ENCODE assay signal across 14 cellular contexts in the genomic region with DNA sequence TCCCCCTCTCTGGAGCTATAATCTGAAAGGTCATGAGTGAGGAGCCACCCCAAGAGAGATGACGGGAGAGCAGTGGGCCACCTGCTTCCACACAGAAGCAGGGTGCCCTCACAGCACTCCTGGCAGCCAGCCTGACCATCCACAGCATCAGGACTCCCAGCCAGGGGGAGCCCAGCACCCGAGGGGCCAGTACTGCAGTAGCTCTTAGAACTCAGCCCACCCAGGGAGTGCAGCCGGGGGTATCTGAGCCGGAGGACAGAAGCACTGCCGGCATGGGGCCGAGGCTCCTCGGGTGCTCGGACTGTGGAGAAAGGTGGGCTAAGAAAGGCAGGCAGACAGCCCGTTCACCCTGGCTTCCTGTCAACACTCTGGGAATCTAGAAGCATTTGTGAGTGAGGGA. TPM values are rescaled to one million over a fixed set of nuclear protein-coding genes. Genes with fewer than 3 reads are reported as not detected.
A peak's percentile ranks its signal among the peaks of the same experiment; 100 is the strongest.
DNase-seq lines count a peak whose midpoint lies in the region; ATAC-seq and TF ChIP-seq lines count a peak whose summit lies in the region.
"Had no signal": no experiment of that assay in that cellular context is flagged by ENCODE, and none has a peak within 500 bp of the region (broad histone marks: within the 10 kb centered on the region; RNA-seq: fewer than 3 reads in every experiment).

No MANE protein-coding gene starts in this region.

- DNase-seq in Right ventricle myocardium superior (peak; percentile 53), cardiac septum (ENCODE audit: low spot score) (no peak), fibroblast of the aortic adventitia (ENCODE audit: low read depth) (no peak), psoas muscle (no peak), AG08396 (ENCODE audit: low spot score) (no peak), thyroid gland (no peak), NCI-H1930 (lab: John Stamatoyannopoulos, UW) (no peak), HCEC 1CT (no peak)
- DNase-seq: activated CD4-positive, alpha-beta memory T cell treated with anti-CD3 and anti-CD28 coated beads for 36 hours; CD4-positive, CD25-positive, alpha-beta regulatory T cell; dermis blood vessel endothelial cell; lower lobe of right lung; stimulated activated naive B cell treated with anti-CD40 and anti-IgM and Interleukin-4, amounts not matched to agents 10 μg/mL and 1 μg/mL and 100 μg/mL, for 72 hours had no signal

- WGBS in psoas muscle, 3 donors, result 20 to 35% (median 26%) methylated on average over 9 of the region's 9 CpGs
- WGBS in thyroid gland, 2 donors, result 38 to 62% methylated on average over 6 to 9 of the region's 9 CpGs

- TF ChIP-seq CTCF in fibroblast of the aortic adventitia (IDR thresholded peaks at IDR 0.05; ENCODE audit: insufficient read depth, low read length), result peak; percentile 16
- no peak for TF ChIP-seq CTCF in psoas muscle (IDR thresholded peaks at IDR 0.05)
- TF ChIP-seq CTCF in thyroid gland (IDR thresholded peaks at IDR 0.05), result no peak

- H3K4me1 ChIP-seq in psoas muscle (no peaks in the 10 kb centered on the region), thyroid gland (peaks cover 12 to 18% of the 10 kb centered on the region in 2 donors)

- peak; percentile 18 for ATAC-seq in Right ventricle myocardium superior (ENCODE audit: poor library complexity)
- no peak for ATAC-seq in psoas muscle
- ATAC-seq: lower lobe of right lung; stimulated activated naive B cell treated with anti-CD40 and anti-IgM and Interleukin-4, amounts not matched to agents 10 μg/mL and 1 μg/mL and 100 μg/mL, for 72 hours had no signal

- H3K27me3 ChIP-seq in psoas muscle (ENCODE audit: insufficient read depth in 3 of 3, low read length in 2 of 3), result no peaks in the 10 kb centered on the region
- H3K27me3 ChIP-seq in thyroid gland, result no peaks in the 10 kb centered on the region

- H3K9me3 ChIP-seq in psoas muscle (no peaks in the 10 kb centered on the region), thyroid gland (no peaks in the 10 kb centered on the region)
- H3K9me3 ChIP-seq: lower lobe of right lung had no signal

- H3K27ac ChIP-seq in psoas muscle, result peak overlapping the region; percentile 13
- H3K27ac ChIP-seq in thyroid gland, result no peak overlapping the region

- H3K36me3 ChIP-seq in psoas muscle (ENCODE audit: insufficient read depth in 1 of 2, low read depth in 1 of 2) (no peaks in the 10 kb centered on the region), thyroid gland (no peaks in the 10 kb centered on the region)
- H3K36me3 ChIP-seq: lower lobe of right lung had no signal

- intact Hi-C loops in Right ventricle myocardium superior (cut with DNase I), result no loop called here
- intact Hi-C loops in cardiac septum (cut with DNase I), result no loop called here
- intact Hi-C loops in psoas muscle (cut with DNase I), result no loop called here
- intact Hi-C loops in thyroid gland (cut with DNase I), result no loop called here

- no peak for TF ChIP-seq POLR2A in thyroid gland (IDR thresholded peaks at IDR 0.05)

- no peak overlapping the region for H3K4me3 ChIP-seq in fibroblast of the aortic adventitia (ENCODE audit: low read depth, low read length)
- H3K4me3 ChIP-seq in psoas muscle, result no peak overlapping the region
- H3K4me3 ChIP-seq in thyroid gland (replicated peaks in 1 of 3), result no peak overlapping the region
- H3K4me3 ChIP-seq: lower lobe of right lung had no signal

RNA-seq across cellular contexts. Expression of a gene that starts 25.7 kb away (rescaled TPM):
- total RNA-seq in Right ventricle myocardium superior (4.8 TPM), cardiac septum (30.3 TPM), fibroblast of the aortic adventitia (ENCODE audit: low replicate concordance) (14.6 and 65.8 TPM in 2 replicates), psoas muscle (1 to 10 TPM in 3 of 4 donors, under 1 TPM in 1; 0.52 to 5.7 (median 1.4) TPM), thyroid gland (10 to 100 TPM in 1 of 4 donors, 1 to 10 TPM in 3; 2.4 to 15.3 (median 7.4) TPM)
- 1 to 10 TPM in 2 of 3 donors, under 1 TPM in 1; 0.82 to 1.2 (median 1.2) TPM for polyA plus RNA-seq in psoas muscle
- total RNA-seq: activated CD4-positive, alpha-beta memory T cell treated with anti-CD3 and anti-CD28 coated beads for 36 hours; CD4-positive, CD25-positive, alpha-beta regulatory T cell; dermis blood vessel endothelial cell; natural killer cell treated with Interleukin-12 subunit alpha and Interleukin-12 subunit beta and Interleukin-15 and Interleukin-18, amount 100 ng/mL, for 72 hours had no signal
- polyA plus RNA-seq: CD4-positive, CD25-positive, alpha-beta regulatory T cell had no signal

RNA-seq across cellular contexts. Expression of a gene that starts 27.8 kb away (rescaled TPM):
- total RNA-seq in Right ventricle myocardium superior (5.6 TPM), cardiac septum (8.0 TPM), fibroblast of the aortic adventitia (ENCODE audit: low replicate concordance) (23.3 and 74.6 TPM in 2 replicates), psoas muscle (1 to 10 TPM; 1.9 to 7.8 (median 3.2) TPM), thyroid gland (10 to 100 TPM in 3 of 4 donors, 1 to 10 TPM in 1; 4.9 to 15.2 (median 12.6) TPM)
- 1 to 10 TPM; 1.2 to 2.7 (median 1.4) TPM for polyA plus RNA-seq in psoas muscle
- total RNA-seq: activated CD4-positive, alpha-beta memory T cell treated with anti-CD3 and anti-CD28 coated beads for 36 hours; CD4-positive, CD25-positive, alpha-beta regulatory T cell; dermis blood vessel endothelial cell; natural killer cell treated with Interleukin-12 subunit alpha and Interleukin-12 subunit beta and Interleukin-15 and Interleukin-18, amount 100 ng/mL, for 72 hours had no signal
- polyA plus RNA-seq: CD4-positive, CD25-positive, alpha-beta regulatory T cell had no signal
